In genomic region chr7:7100432-7100849, GRCh38 we compare ENCODE assay signal across 1 cellular context.
TF ChIP-seq lines count a peak whose summit lies in the region.

No MANE protein-coding gene starts in this region.

TF ChIP-seq in IMR-90, 13 proteins besides CTCF, POLR2A, EP300 and RAD21 (continued from another document):
- TF ChIP-seq, protein P1, sequence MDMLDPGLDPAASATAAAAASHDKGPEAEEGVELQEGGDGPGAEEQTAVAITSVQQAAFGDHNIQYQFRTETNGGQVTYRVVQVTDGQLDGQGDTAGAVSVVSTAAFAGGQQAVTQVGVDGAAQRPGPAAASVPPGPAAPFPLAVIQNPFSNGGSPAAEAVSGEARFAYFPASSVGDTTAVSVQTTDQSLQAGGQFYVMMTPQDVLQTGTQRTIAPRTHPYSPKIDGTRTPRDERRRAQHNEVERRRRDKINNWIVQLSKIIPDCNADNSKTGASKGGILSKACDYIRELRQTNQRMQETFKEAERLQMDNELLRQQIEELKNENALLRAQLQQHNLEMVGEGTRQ (IDR thresholded peaks at IDR 0.05; ENCODE audit: low read depth, low read length) = no peak
- no peak for TF ChIP-seq SMC3 (IDR thresholded peaks at IDR 0.05; ENCODE audit: low read depth, low read length)
- no peak for TF ChIP-seq FOS (IDR thresholded peaks at IDR 0.05; ENCODE audit: low read depth, low read length)
- TF ChIP-seq, protein P2, sequence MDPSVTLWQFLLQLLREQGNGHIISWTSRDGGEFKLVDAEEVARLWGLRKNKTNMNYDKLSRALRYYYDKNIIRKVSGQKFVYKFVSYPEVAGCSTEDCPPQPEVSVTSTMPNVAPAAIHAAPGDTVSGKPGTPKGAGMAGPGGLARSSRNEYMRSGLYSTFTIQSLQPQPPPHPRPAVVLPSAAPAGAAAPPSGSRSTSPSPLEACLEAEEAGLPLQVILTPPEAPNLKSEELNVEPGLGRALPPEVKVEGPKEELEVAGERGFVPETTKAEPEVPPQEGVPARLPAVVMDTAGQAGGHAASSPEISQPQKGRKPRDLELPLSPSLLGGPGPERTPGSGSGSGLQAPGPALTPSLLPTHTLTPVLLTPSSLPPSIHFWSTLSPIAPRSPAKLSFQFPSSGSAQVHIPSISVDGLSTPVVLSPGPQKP (IDR thresholded peaks at IDR 0.05; ENCODE audit: borderline replicate concordance, low read depth, low read length) = no peak
- TF ChIP-seq CEBPB (IDR thresholded peaks at IDR 0.05; ENCODE audit: low read depth, low read length) = no peak
- TF ChIP-seq RFX5 (IDR thresholded peaks at IDR 0.05; ENCODE audit: low read depth, low read length) = no peak
- TF ChIP-seq CHD1 (IDR thresholded peaks at IDR 0.05; ENCODE audit: low read depth, low read length) = no peak
- TF ChIP-seq MXI1 (IDR thresholded peaks at IDR 0.05; ENCODE audit: borderline replicate concordance, low read depth, low read length) = no peak
